16 cellular contexts compared by ENCODE assay signal in the genomic region with DNA sequence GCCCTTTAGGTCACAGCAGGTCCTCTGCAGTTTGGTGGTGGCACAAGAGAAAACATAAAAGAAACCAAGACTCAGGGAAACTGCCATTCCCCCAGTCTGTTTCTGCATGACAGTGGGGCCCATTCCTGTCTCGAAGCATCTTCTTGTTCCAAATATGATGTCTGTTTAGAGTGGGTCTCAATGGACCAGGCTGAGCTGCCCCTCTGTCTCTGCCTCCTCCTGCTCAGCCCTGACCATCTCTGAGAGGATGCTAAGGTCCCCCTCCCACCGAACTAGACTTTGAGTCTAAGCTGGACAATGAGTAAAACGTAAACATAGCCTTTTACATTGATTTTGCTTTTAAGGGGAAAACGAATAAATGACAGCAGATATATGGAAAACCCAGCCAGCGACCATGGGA. TPM values are rescaled to one million over a fixed set of nuclear protein-coding genes. Genes with fewer than 3 reads are reported as not detected.
DNase-seq lines count a peak whose midpoint lies in the region; ATAC-seq and TF ChIP-seq lines count a peak whose summit lies in the region.
"Had no signal": no experiment of that assay in that cellular context is flagged by ENCODE, and none has a peak within 500 bp of the region (broad histone marks: within the 10 kb centered on the region; RNA-seq: fewer than 3 reads in every experiment).

No MANE protein-coding gene starts in this region.

- peak; percentile 27 for DNase-seq in activated effector memory CD4-positive, alpha-beta T cell treated with anti-CD3 and anti-CD28 coated beads, Interleukin-2, amount 50 U/mL, for 16 hours
- DNase-seq in activated effector memory CD4-positive, alpha-beta T cell treated with Interleukin-2 at 50 U/mL for 16 hours = no peak
- no peak for DNase-seq in stimulated activated naive CD8-positive, alpha-beta T cell treated with anti-CD3 and anti-CD28 coated beads, Interleukin-15, amount 100 ng/mL, for 72 hours
- DNase-seq in stimulated activated naive CD8-positive, alpha-beta T cell treated with anti-CD3 and anti-CD28 coated beads, Interleukin-15, Interleukin-2, amounts not matched to agents 100 U/mL and 50 U/mL, for 24 hours = no peak
- DNase-seq in islet precursor cell (peak; percentile 22), mucosa of descending colon (no peak), DMS153 (lab: John Stamatoyannopoulos, UW) (no peak)
- DNase-seq: 8988T; AML-193; CD4-positive, alpha-beta T cell; DND-41; GDM1; HCEC 1CT; HFFc6 had no signal

- intact Hi-C loops in mucosa of descending colon (cut with DNase I, micrococcal nuclease) = no loop called here

- H3K9me3 ChIP-seq in mucosa of descending colon = no peaks in the 10 kb centered on the region

- no peak for TF ChIP-seq CTCF in mucosa of descending colon (IDR thresholded peaks at IDR 0.05)

- H3K36me3 ChIP-seq in mucosa of descending colon (ENCODE audit: low read depth) = no peaks in the 10 kb centered on the region

- no peak overlapping the region for H3K4me3 Mint-ChIP-seq in stimulated activated naive CD8-positive, alpha-beta T cell treated with anti-CD3 and anti-CD28 coated beads, Interleukin-15, amount 100 ng/mL, for 72 hours
- H3K4me3 Mint-ChIP-seq: CD4-positive, alpha-beta T cell; HFFc6 had no signal

- no peaks in the 10 kb centered on the region for H3K4me1 ChIP-seq in mucosa of descending colon (ENCODE audit: low read depth)

- H3K4me1 Mint-ChIP-seq in stimulated activated naive CD8-positive, alpha-beta T cell treated with anti-CD3 and anti-CD28 coated beads, Interleukin-15, amount 100 ng/mL, for 72 hours = peaks cover 5% of the 10 kb centered on the region

- peaks cover 9% of the 10 kb centered on the region for H3K27me3 Mint-ChIP-seq in stimulated activated naive CD8-positive, alpha-beta T cell treated with anti-CD3 and anti-CD28 coated beads, Interleukin-15, amount 100 ng/mL, for 72 hours
- H3K27me3 Mint-ChIP-seq: CD4-positive, alpha-beta T cell had no signal

- no peak for ATAC-seq in stimulated activated naive CD8-positive, alpha-beta T cell treated with anti-CD3 and anti-CD28 coated beads, Interleukin-15, amount 100 ng/mL, for 72 hours
- no peak for ATAC-seq in stimulated activated naive CD8-positive, alpha-beta T cell treated with anti-CD3 and anti-CD28 coated beads, Interleukin-15, Interleukin-2, amounts not matched to agents 100 U/mL and 50 U/mL, for 24 hours
- ATAC-seq in mucosa of descending colon = no peak

- H3K4me3 ChIP-seq in mucosa of descending colon = no peak overlapping the region
- H3K4me3 ChIP-seq: BLaER1 had no signal

- no peaks in the 10 kb centered on the region for H3K9me3 Mint-ChIP-seq in stimulated activated naive CD8-positive, alpha-beta T cell treated with anti-CD3 and anti-CD28 coated beads, Interleukin-15, amount 100 ng/mL, for 72 hours
- H3K9me3 Mint-ChIP-seq: HFFc6 had no signal

- H3K27ac Mint-ChIP-seq in stimulated activated naive CD8-positive, alpha-beta T cell treated with anti-CD3 and anti-CD28 coated beads, Interleukin-15, amount 100 ng/mL, for 72 hours = peak overlapping the region; percentile 63 to 78
- H3K27ac Mint-ChIP-seq: CD4-positive, alpha-beta T cell; HFFc6 had no signal

RNA-seq across cellular contexts. Expression of a gene that starts 40.4 kb away (rescaled TPM):
- not detected for total RNA-seq in mucosa of descending colon
- total RNA-seq: CD4-positive, alpha-beta T cell; HFFc6; HT1080 had no signal

Comparison
In these comparisons a context has a peak if more than half of its experiments do, and no peak if none do; other contexts are left out.
1. DNase-seq: peak in activated effector memory CD4-positive, alpha-beta T cell treated with anti-CD3 and anti-CD28 coated beads, Interleukin-2, amount 50 U/mL, for 16 hours (single experiment) and islet precursor cell (single experiment); none in activated effector memory CD4-positive, alpha-beta T cell treated with Interleukin-2 at 50 U/mL for 16 hours (single experiment), stimulated activated naive CD8-positive, alpha-beta T cell treated with anti-CD3 and anti-CD28 coated beads, Interleukin-15, amount 100 ng/mL, for 72 hours (0 of 2), stimulated activated naive CD8-positive, alpha-beta T cell treated with anti-CD3 and anti-CD28 coated beads, Interleukin-15, Interleukin-2, amounts not matched to agents 100 U/mL and 50 U/mL, for 24 hours (single experiment), mucosa of descending colon (0 of 3) and DMS153 (single experiment).